ENCODE assay signal across 8 cellular contexts in genomic region chr6:143337201-143337949, GRCh38.
A peak's percentile ranks its signal among the peaks of the same experiment; 100 is the strongest.
DNase-seq lines count a peak whose midpoint lies in the region; ATAC-seq, FAIRE-seq and TF ChIP-seq lines count a peak whose summit lies in the region.

No MANE protein-coding gene starts in this region.

- H3K27ac ChIP-seq in HL-60 (replicated peaks) (no peak overlapping the region), endothelial cell of umbilical vein (ENCODE audit: insufficient read depth, low read depth, low read length) (no peak overlapping the region)

- H3K4me3 ChIP-seq in HL-60 (replicated peaks; ENCODE audit: insufficient read depth, low read length) (no peak overlapping the region), endothelial cell of umbilical vein (replicated peaks in 1 of 3; ENCODE audit: insufficient read depth in 1 of 3, low read depth in 1 of 3, low read length in 3 of 3) (no peak overlapping the region)

- DNase-seq in ELF-1 (ENCODE audit: low read depth, low spot score) = peak; percentile 78
- DNase-seq in HL-60 (ENCODE audit: low read depth in 1 of 2, low spot score in 1 of 2) = peak in 1 of 2 experiments; percentile 38
- DNase-seq in activated CD4-positive, alpha-beta T cell treated with anti-CD3 and anti-CD28 coated beads for 24 hours (ENCODE audit: low read depth in 2 of 2) = peak; percentile 46 to 55
- DNase-seq in endothelial cell of umbilical vein (ENCODE audit: low read depth, low spot score) = peak; percentile 31
- peak in 7 of 10 donors; percentile 25 to 85 (median 32) for DNase-seq in posterior cingulate gyrus
- DNase-seq in GM19238 (ENCODE audit: insufficient read length, low spot score) = no peak

- no peaks in the 10 kb centered on the region for H3K27me3 ChIP-seq in HL-60 (ENCODE audit: insufficient read depth, poor library complexity, severe bottlenecking)
- no peaks in the 10 kb centered on the region for H3K27me3 ChIP-seq in endothelial cell of umbilical vein (ENCODE audit: control insufficient read depth in 2 of 2, insufficient read depth in 2 of 2, low read length in 2 of 2)

- H3K36me3 ChIP-seq in endothelial cell of umbilical vein (ENCODE audit: control insufficient read depth in 2 of 2, extremely low read depth in 1 of 2, insufficient read depth in 2 of 2, low read length in 2 of 2) = no peaks in the 10 kb centered on the region

- intact Hi-C loops in endothelial cell of umbilical vein (cut with micrococcal nuclease) = loop anchor here (1.0 to 10.0 kb wide), 4 partner anchors 104 to 860 kb away; no protein-coding TSS in a partner anchor
- intact Hi-C loops in posterior cingulate gyrus (cut with DNase I) = no loop called here

- no peaks in the 10 kb centered on the region for H3K4me1 ChIP-seq in endothelial cell of umbilical vein (ENCODE audit: control insufficient read depth, extremely low read depth, insufficient read depth, low read length)

- no peak overlapping the region for H3K4me2 ChIP-seq in endothelial cell of umbilical vein (ENCODE audit: insufficient read depth, low read length)

- H2AFZ ChIP-seq in endothelial cell of umbilical vein (ENCODE audit: low read depth, low read length) = no peak overlapping the region

- dilution Hi-C loops in endothelial cell of umbilical vein (cut with MboI; ENCODE audit: extremely low pct_ligation_motif_present, low sequenced_read_pairs) = no loop called here

- CTCF ChIA-PET in endothelial cell of umbilical vein (lab: Charles Lee) = interaction anchor here (0.6 to 4.2 kb wide), 30 partner anchors 8 to 863 kb away, joined by 3 to 60 read pairs (median 4); partner anchors contain the start of gene AIG1

- no peaks in the 10 kb centered on the region for H3K79me2 ChIP-seq in endothelial cell of umbilical vein (ENCODE audit: control insufficient read depth, insufficient read depth, low read length)

- no peaks in the 10 kb centered on the region for H3K9me3 ChIP-seq in endothelial cell of umbilical vein (replicated peaks; ENCODE audit: control insufficient read depth, insufficient read depth, low read length)

- TF ChIP-seq POLR2A in endothelial cell of umbilical vein (IDR thresholded peaks at IDR 0.05; ENCODE audit: low read depth, low read length) = no peak

- ATAC-seq in HG02981 (IDR thresholded peaks at IDR 0.05; ENCODE audit: unreplicated experiment) (no peak), GM18858 (IDR thresholded peaks at IDR 0.05; ENCODE audit: unreplicated experiment) (no peak)

- H3K9ac ChIP-seq in endothelial cell of umbilical vein (replicated peaks; ENCODE audit: extremely low read depth, insufficient read depth, low read length) = no peak overlapping the region

- no TSS peak for BruUV-seq in endothelial cell of umbilical vein (replicated peaks; lab: Mats Ljungman, UMichigan)

- H3K9me1 ChIP-seq in endothelial cell of umbilical vein (replicated peaks; ENCODE audit: control insufficient read depth, extremely low read depth, insufficient read depth, low read length) = no peaks in the 10 kb centered on the region

- TF ChIP-seq CTCF in HL-60 (IDR thresholded peaks at IDR 0.05; ENCODE audit: insufficient read depth, low read length) (peak; percentile 13), endothelial cell of umbilical vein (IDR thresholded peaks at IDR 0.05; ENCODE audit: extremely low read depth in 1 of 2, insufficient read depth in 1 of 2, low read depth in 1 of 2, low read length in 2 of 2) (peak; percentile 63 to 73)

- no peaks in the 10 kb centered on the region for H4K20me1 ChIP-seq in endothelial cell of umbilical vein (replicated peaks; ENCODE audit: control insufficient read depth, extremely low read depth, insufficient read depth, low read length)

- POLR2A ChIA-PET in endothelial cell of umbilical vein (lab: Charles Lee) = no interaction called here

- FAIRE-seq in endothelial cell of umbilical vein (lab: Jason Lieb, UNC) = no peak

TF ChIP-seq in endothelial cell of umbilical vein, 7 proteins besides CTCF, POLR2A, EP300 and RAD21:
- TF ChIP-seq EZH2 (IDR thresholded peaks at IDR 0.05; ENCODE audit: borderline replicate concordance, low read depth, low read length, severe bottlenecking) (no peak), JUN (IDR thresholded peaks at IDR 0.05; ENCODE audit: borderline replicate concordance, insufficient read depth, insufficient read length, low read depth) (no peak), MAX (IDR thresholded peaks at IDR 0.05; ENCODE audit: insufficient read depth, insufficient read length) (no peak), MYC (IDR thresholded peaks at IDR 0.05; ENCODE audit: low read depth, low read length) (no peak), GATA2 (IDR thresholded peaks at IDR 0.05; ENCODE audit: insufficient read depth, insufficient read length, low read depth, low read length) (no peak), POLR2AphosphoS5 (IDR thresholded peaks at IDR 0.05; ENCODE audit: insufficient read depth, low read depth, low read length) (no peak), FOS (IDR thresholded peaks at IDR 0.05; ENCODE audit: borderline replicate concordance, insufficient read depth, low read length) (no peak)
